In genomic region chr7:102304668-102305067, GRCh38 we compare ENCODE assay signal across 20 cellular contexts. TPM values are rescaled to one million over a fixed set of nuclear protein-coding genes. Genes with fewer than 3 reads are reported as not detected.
DNase-seq lines count a peak whose midpoint lies in the region; ATAC-seq and TF ChIP-seq lines count a peak whose summit lies in the region.
"Had no signal": no experiment of that assay in that cellular context is flagged by ENCODE, and none has a peak within 500 bp of the region (broad histone marks: within the 10 kb centered on the region; RNA-seq: fewer than 3 reads in every experiment).

No MANE protein-coding gene starts in this region.

- H3K27me3 ChIP-seq in Panc1 (ENCODE audit: control insufficient read depth, insufficient read depth, low read length) (no peaks in the 10 kb centered on the region), psoas muscle (ENCODE audit: insufficient read depth in 3 of 3, low read length in 2 of 3) (no peaks in the 10 kb centered on the region)

- 0 out of 2 replicates have a peak, but pooled peaks have one; percentile 45 for ATAC-seq in Panc1
- ATAC-seq in psoas muscle, result peak; percentile 7 to 23 (median 16)
- ATAC-seq: activated CD4-positive, CD25-positive, alpha-beta regulatory T cell treated with anti-CD3 and anti-CD28 coated beads, Interleukin-2, amount 50 U/mL, for 24 hours; stimulated activated naive CD8-positive, alpha-beta T cell treated with anti-CD3 and anti-CD28 coated beads, Interleukin-15, Interleukin-2, amounts not matched to agents 100 U/mL and 50 U/mL, for 24 hours had no signal

- H3K9me3 ChIP-seq in Panc1 (ENCODE audit: control insufficient read depth, insufficient read depth, low read depth, low read length) (no peaks in the 10 kb centered on the region), psoas muscle (no peaks in the 10 kb centered on the region)

- intact Hi-C loops in Panc1 (cut with micrococcal nuclease; ENCODE audit: unreplicated experiment), result no loop called here
- intact Hi-C loops in psoas muscle (cut with DNase I), result loop anchor here in 1 of 2 donors (5.0 kb wide), 1 partner anchor 83 kb away; no protein-coding TSS in a partner anchor

- H3K36me3 ChIP-seq in Panc1 (ENCODE audit: control insufficient read depth, insufficient read depth, low read length), result no peaks in the 10 kb centered on the region
- H3K36me3 ChIP-seq in psoas muscle (ENCODE audit: insufficient read depth in 1 of 2, low read depth in 1 of 2), result peaks cover 0 to 11% of the 10 kb centered on the region in 2 donors

- no TSS peak for BruUV-seq in Panc1 (replicated peaks; lab: Mats Ljungman, UMichigan)

- DNase-seq in G401 (ENCODE audit: low spot score) (peak; percentile 66), Panc1 (ENCODE audit: low read depth, low spot score) (no peak), dermis blood vessel endothelial cell (peak; percentile 62), psoas muscle (no peak), D341Med (ENCODE audit: low spot score) (no peak), putamen (ENCODE audit: low spot score) (no peak)
- DNase-seq in activated T-cell treated with anti-CD3 and anti-CD28 coated beads, Interleukin-2, amount 50 U/mL, for 1 hour, result no peak
- DNase-seq in activated effector memory CD4-positive, alpha-beta T cell treated with anti-CD3 and anti-CD28 coated beads, Interleukin-2, amount 50 U/mL, for 16 hours, result no peak
- DNase-seq: DND-41; GOT3; hippocampal formation; islet precursor cell; NCI-H1930; stimulated activated naive CD8-positive, alpha-beta T cell treated with anti-CD3 and anti-CD28 coated beads, Interleukin-15, Interleukin-2, amounts not matched to agents 100 U/mL and 50 U/mL, for 24 hours had no signal

- in situ Hi-C loops in G401 (cut with HindIII; ENCODE audit: low sequenced_read_pairs), result no loop called here
- in situ Hi-C loops in Panc1 (cut with HindIII; ENCODE audit: low pct_unique_long_range_greater_than_20kb, low sequenced_read_pairs), result no loop called here

- no peak overlapping the region for H3K4me3 ChIP-seq in Panc1 (ENCODE audit: low read depth in 2 of 2, low read length in 2 of 2)
- H3K4me3 ChIP-seq in psoas muscle, result no peak overlapping the region

- TF ChIP-seq CTCF in Panc1 (IDR thresholded peaks at IDR 0.05) (no peak), psoas muscle (IDR thresholded peaks at IDR 0.05) (no peak)

- H3K27ac ChIP-seq in Panc1 (ENCODE audit: low read length) (no peak overlapping the region), psoas muscle (peak overlapping the region; percentile 84)

- POLR2A ChIA-PET in Panc1 (lab: Charles Lee), result no interaction called here

- H3K4me1 ChIP-seq in Panc1 (ENCODE audit: control insufficient read depth, insufficient read depth, low read length) (peaks cover 3% of the 10 kb centered on the region; the same call in 1 of the 2 replicates), psoas muscle (peaks cover 43% of the 10 kb centered on the region)

- CTCF ChIA-PET in Panc1 (lab: Charles Lee), result no interaction called here

- 9 to 13% (median 13%) methylated on average over 11 of the region's 11 CpGs for WGBS in psoas muscle, 3 donors

RNA-seq across cellular contexts. Expression of gene SH2B2, which starts 18.0 kb away (rescaled TPM):
- 31.6 and 43.6 TPM in 2 replicates for total RNA-seq in G401 (2014; rRNA removed; shearing (Covaris generic))
- 2.8 TPM for total RNA-seq in Panc1 (2021; ENCODE audit: unreplicated experiment)
- 7.4 TPM for polyA plus RNA-seq in Panc1 (2012; ENCODE audit: insufficient read length)
- total RNA-seq in dermis blood vessel endothelial cell, result 2.5 and 4.4 TPM in 2 replicates
- total RNA-seq in psoas muscle, result 10 to 100 TPM; 26.2 to 36.3 (median 29.0) TPM
- 10 to 100 TPM; 13.1 to 27.3 (median 18.6) TPM for polyA plus RNA-seq in psoas muscle

RNA-seq across cellular contexts. Expression of gene SPDYE6, which starts 51.6 kb away (rescaled TPM):
- total RNA-seq in G401 (2014; rRNA removed; shearing (Covaris generic)), result not detected in 2 replicates
- total RNA-seq in Panc1 (2021; ENCODE audit: unreplicated experiment) (not detected), dermis blood vessel endothelial cell (not detected in 2 replicates), psoas muscle (not detected)
- 2.7 TPM for polyA plus RNA-seq in Panc1 (2012; ENCODE audit: insufficient read length)
- polyA plus RNA-seq in psoas muscle, result under 1 TPM; 0.05 to 0.08 (median 0.08) TPM
- total RNA-seq: activated CD8-positive, alpha-beta memory T cell treated with anti-CD3 and anti-CD28 coated beads for 36 hours; activated T-helper 1 cell treated with anti-CD3 and anti-CD28 coated beads, Interleukin-12 subunit alpha, Interleukin-12 subunit beta, Interleukin-2, Interleukin-4 antibody, amounts not matched to agents 30 ng/mL and 10 ng/mL and 1 ng/mL, durations not matched to agents 14 hours and 24 hours and 36 hours; mesenteric fat pad; SK-MEL-5 had no signal
- polyA plus RNA-seq: neural cell had no signal

Comparison
In these comparisons a context has a peak if more than half of its experiments do, and no peak if none do; other contexts are left out.
1. DNase-seq: peak in G401 (single experiment) and dermis blood vessel endothelial cell (single experiment); none in Panc1 (single experiment), psoas muscle (0 of 2), D341Med (single experiment), activated T-cell treated with anti-CD3 and anti-CD28 coated beads, Interleukin-2, amount 50 U/mL, for 1 hour (single experiment), putamen (single experiment) and activated effector memory CD4-positive, alpha-beta T cell treated with anti-CD3 and anti-CD28 coated beads, Interleukin-2, amount 50 U/mL, for 16 hours (single experiment).